Comparison of ENCODE assay signal across 9 cellular contexts in genomic region chr5:180313677-180314076, GRCh38. TPM values are rescaled to one million over a fixed set of nuclear protein-coding genes. Genes with fewer than 3 reads are reported as not detected.
A peak's percentile ranks its signal among the peaks of the same experiment; 100 is the strongest.
DNase-seq lines count a peak whose midpoint lies in the region; ATAC-seq and TF ChIP-seq lines count a peak whose summit lies in the region.
"Had no signal": no experiment of that assay in that cellular context is flagged by ENCODE, and none has a peak within 500 bp of the region (broad histone marks: within the 10 kb centered on the region; RNA-seq: fewer than 3 reads in every experiment).

No MANE protein-coding gene starts in this region.

- in situ Hi-C loops in SK-MEL-5 (cut with HindIII; ENCODE audit: low pct_unique_long_range_greater_than_20kb, low sequenced_read_pairs), result no loop called here

- no peak overlapping the region for H3K9ac ChIP-seq in colonic mucosa (ENCODE audit: low read depth in 2 of 2, low read length in 2 of 2)

- POLR2A ChIA-PET in AG04449 (lab: Yijun Ruan, JAX), result no interaction called here

- H3K27ac ChIP-seq in colonic mucosa (no peak overlapping the region), ovary (no peak overlapping the region)
- H3K27ac ChIP-seq: C4-2B had no signal

- TF ChIP-seq POLR2A in ovary (IDR thresholded peaks at IDR 0.05), result no peak

- H3K27me3 ChIP-seq in H7 (ENCODE audit: control insufficient read depth, insufficient read depth, low read length) (no peaks in the 10 kb centered on the region), colonic mucosa (no peaks in the 10 kb centered on the region), ovary (no peaks in the 10 kb centered on the region)

- ATAC-seq in HG02938 (IDR thresholded peaks at IDR 0.05; ENCODE audit: unreplicated experiment) (no peak), HG02970 (IDR thresholded peaks at IDR 0.05; ENCODE audit: low FRiP score, unreplicated experiment) (no peak)

- no peaks in the 10 kb centered on the region for H3K9me3 ChIP-seq in colonic mucosa
- H3K9me3 ChIP-seq in ovary, result no peaks in the 10 kb centered on the region

- no peaks in the 10 kb centered on the region for H3K4me1 ChIP-seq in colonic mucosa
- H3K4me1 ChIP-seq in ovary (ENCODE audit: insufficient read depth), result no peaks in the 10 kb centered on the region

- WGBS in ovary, 3 donors, result 64 to 97% (median 75%) methylated on average over 40 of the region's 40 CpGs

- intact Hi-C loops in colonic mucosa (cut with DNase I), result loop anchor here (10.0 kb wide), 1 partner anchor 109 kb away; the partner anchor contains the start of gene RASGEF1C
- intact Hi-C loops in ovary (cut with DNase I), result no loop called here

- no peak for TF ChIP-seq CTCF in AG04449 (IDR thresholded peaks at IDR 0.05; ENCODE audit: insufficient read depth, low read length, missing control alignments)
- no peak for TF ChIP-seq CTCF in colonic mucosa (IDR thresholded peaks at IDR 0.05)
- TF ChIP-seq CTCF in ovary (IDR thresholded peaks at IDR 0.05), result no peak

- H3K36me3 ChIP-seq in H7 (replicated peaks; ENCODE audit: control insufficient read depth, insufficient read depth, low read length) (peaks cover 29% of the 10 kb centered on the region), colonic mucosa (no peaks in the 10 kb centered on the region), ovary (no peaks in the 10 kb centered on the region)

- CTCF ChIA-PET in AG04449 (lab: Yijun Ruan, JAX), result interaction anchor here (1.1 to 7.9 kb wide), 8 partner anchors 9 to 159 kb away, joined by 3 to 182 read pairs (median 27); partner anchors contain the start of gene MAPK9

- peak overlapping the region; percentile 51 for H3K4me3 ChIP-seq in AG04449 (ENCODE audit: low read depth, low read length)
- no peak overlapping the region for H3K4me3 ChIP-seq in H7 (ENCODE audit: insufficient read depth, low read depth, low read length)
- H3K4me3 ChIP-seq in colonic mucosa, result peak overlapping the region; percentile 28
- no peak overlapping the region for H3K4me3 ChIP-seq in ovary

- DNase-seq in AG04449 (ENCODE audit: low read depth, low spot score), result no peak
- peak; percentile 86 for DNase-seq in H7
- DNase-seq in SK-MEL-5 (ENCODE audit: low read depth, low spot score), result peak; percentile 80
- DNase-seq in colonic mucosa, result peak; percentile 82
- DNase-seq in ovary, result peak in 3 of 5 donors; percentile 43 to 83 (median 56)
- DNase-seq in HPDE6-E6E7 (ENCODE audit: extremely low spot score), result no peak

- no peak for TF ChIP-seq EP300 in ovary (IDR thresholded peaks at IDR 0.05)

RNA-seq across cellular contexts. Expression of gene MAPK9, which starts 21.8 kb away (rescaled TPM):
- 28.5 and 43.8 TPM in 2 replicates for total RNA-seq in H7 (2014; rRNA removed; shearing (Covaris generic))
- 12.8 and 16.0 TPM in 2 replicates for total RNA-seq in SK-MEL-5 (2014; rRNA removed; shearing (Covaris generic))
- polyA plus RNA-seq in SK-MEL-5 (2015; cell fraction: cytosol; rRNA removed), result 19.2 and 22.3 TPM in 2 replicates
- 17.1 and 19.9 TPM in 2 replicates for polyA plus RNA-seq in SK-MEL-5 (2015; cell fraction: nucleus; rRNA removed)
- total RNA-seq in colonic mucosa (10 to 100 TPM; 46.4 to 50.2 TPM), ovary (10 to 100 TPM; 25.6 to 35.9 (median 33.4) TPM)
- polyA plus RNA-seq in ovary, result 10 to 100 TPM; 12.8 to 28.8 TPM

RNA-seq across cellular contexts. Expression of gene GFPT2, which starts 39.5 kb away (rescaled TPM):
- 91.6 and 125 TPM in 2 replicates for total RNA-seq in H7 (2014; rRNA removed; shearing (Covaris generic))
- 1.7 and 2.3 TPM in 2 replicates for total RNA-seq in SK-MEL-5 (2014; rRNA removed; shearing (Covaris generic))
- 2.1 and 2.7 TPM in 2 replicates for polyA plus RNA-seq in SK-MEL-5 (2015; cell fraction: cytosol; rRNA removed)
- polyA plus RNA-seq in SK-MEL-5 (2015; cell fraction: nucleus; rRNA removed), result 2.9 and 3.0 TPM in 2 replicates
- total RNA-seq in colonic mucosa (1 to 10 TPM in 1 of 2 donors, under 1 TPM in 1; 0.62 to 3.2 TPM), ovary (100 to 1,000 TPM in 1 of 7 donors, 10 to 100 TPM in 6; 34.0 to 135 (median 42.4) TPM)
- polyA plus RNA-seq in ovary, result 10 to 100 TPM; 18.5 to 29.2 TPM

Comparison
In these comparisons a context has a peak if more than half of its experiments do, and no peak if none do; other contexts are left out.
1. DNase-seq: peak in H7 (single experiment), SK-MEL-5 (single experiment), colonic mucosa (single experiment) and ovary (3 of 5); none in AG04449 (single experiment) and HPDE6-E6E7 (single experiment).
2. H3K4me3 ChIP-seq: peak in AG04449 (single experiment) and colonic mucosa (single experiment); none in H7 (single experiment) and ovary (single experiment).
3. RNA of gene GFPT2, which starts 39.5 kb away (total RNA-seq): 91.6 to 125 TPM in H7 and 34.0 to 135 TPM in ovary; 0.62 to 3.2 TPM in colonic mucosa and 1.7 to 2.3 TPM in SK-MEL-5; every median in the first group is over 4 times any median in the second.